In the genomic region with DNA sequence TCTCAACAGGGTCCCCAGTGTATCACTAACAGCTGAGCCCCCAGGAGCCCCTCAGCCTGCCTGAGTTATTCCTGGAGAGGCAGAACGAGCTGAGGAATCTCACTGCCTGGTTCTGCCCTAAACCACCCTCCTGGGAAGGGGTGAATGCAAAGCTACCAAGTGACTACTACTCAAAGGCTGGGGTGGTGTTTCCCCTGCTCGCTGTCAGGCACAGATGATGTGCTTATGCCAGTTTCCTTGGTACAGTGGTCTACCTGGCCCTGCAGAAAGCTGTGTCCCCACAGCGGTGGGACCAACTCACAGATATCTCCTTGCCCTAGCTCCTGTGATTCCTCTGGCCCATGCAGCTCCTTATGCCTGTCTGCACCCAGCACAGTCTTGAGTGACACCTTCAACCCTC, we compare ENCODE assay signal across 21 cellular contexts. TPM values are rescaled to one million over a fixed set of nuclear protein-coding genes. Genes with fewer than 3 reads are reported as not detected.
DNase-seq lines count a peak whose midpoint lies in the region; ATAC-seq, FAIRE-seq and TF ChIP-seq lines count a peak whose summit lies in the region.
"Had no signal": no experiment of that assay in that cellular context is flagged by ENCODE, and none has a peak within 500 bp of the region (broad histone marks: within the 10 kb centered on the region; RNA-seq: fewer than 3 reads in every experiment).

No MANE protein-coding gene starts in this region.

- POLR2A ChIA-PET in CD4-positive, alpha-beta T cell (lab: Charles Lee): no interaction called here

- H3K4me3 ChIP-seq in neuronal stem cell (ENCODE audit: low read length in 2 of 2) (no peak overlapping the region), stomach (no peak overlapping the region)
- H3K4me3 ChIP-seq: colonic mucosa, left lung, pancreas, testis had no signal

- H3K4me2 ChIP-seq in neuronal stem cell (ENCODE audit: insufficient read depth, low read length, poor library complexity, severe bottlenecking): no peak overlapping the region

- H2BK12ac ChIP-seq in neuronal stem cell (ENCODE audit: low read length): no peak overlapping the region

- no peaks in the 10 kb centered on the region for H3K27me3 ChIP-seq in CD4-positive, alpha-beta T cell (ENCODE audit: control insufficient read depth, insufficient read depth, low read length)
- no peaks in the 10 kb centered on the region for H3K27me3 ChIP-seq in neuronal stem cell (ENCODE audit: control insufficient read depth in 3 of 3, insufficient read depth in 3 of 3, low read depth in 1 of 3, low read length in 3 of 3)
- H3K27me3 ChIP-seq in stomach: peaks cover 0 to 13% (median 0%) of the 10 kb centered on the region in 3 donors
- H3K27me3 ChIP-seq: colonic mucosa, left lung, testis had no signal

- peaks cover 74% of the 10 kb centered on the region for H3K36me3 Mint-ChIP-seq in CD4-positive, alpha-beta T cell (ENCODE audit: low read depth)
- peaks cover 6% of the 10 kb centered on the region for H3K36me3 Mint-ChIP-seq in IgD-negative memory B cell
- H3K36me3 Mint-ChIP-seq in activated T-helper 17 cell treated with anti-CD3 and anti-CD28 coated beads, Interleukin-2, amount 50 U/mL, for 72 hours (ENCODE audit: low read depth): peaks cover 77% of the 10 kb centered on the region

- no peak overlapping the region for H3K27ac ChIP-seq in CD4-positive, alpha-beta T cell (ENCODE audit: low read depth, low read length)
- H3K27ac ChIP-seq in neuronal stem cell (replicated peaks; ENCODE audit: low read length): no peak overlapping the region
- H3K27ac ChIP-seq in stomach: no peak overlapping the region
- H3K27ac ChIP-seq: colonic mucosa, left lung, pancreas, testis had no signal

- H3K9me3 Mint-ChIP-seq in CD4-positive, alpha-beta T cell: peaks cover 3% of the 10 kb centered on the region
- H3K9me3 Mint-ChIP-seq in IgD-negative memory B cell: no peaks in the 10 kb centered on the region
- H3K9me3 Mint-ChIP-seq in activated T-helper 17 cell treated with anti-CD3 and anti-CD28 coated beads, Interleukin-2, amount 50 U/mL, for 72 hours: peaks cover 5% of the 10 kb centered on the region

- no peak for TF ChIP-seq CTCF in CD4-positive, alpha-beta T cell (IDR thresholded peaks at IDR 0.05)
- no peak for TF ChIP-seq CTCF in stomach (IDR thresholded peaks at IDR 0.05)

- H3K23ac ChIP-seq in neuronal stem cell (ENCODE audit: low read depth, low read length, poor library complexity): no peak overlapping the region

- H2AK5ac ChIP-seq in neuronal stem cell (ENCODE audit: low read depth, low read length): no peak overlapping the region

- no peak for FAIRE-seq in H54 (lab: Jason Lieb, UNC)
- FAIRE-seq: astrocyte, frontal cortex, pancreas had no signal

- H2BK15ac ChIP-seq in neuronal stem cell (ENCODE audit: low read length): no peak overlapping the region

- no peak overlapping the region for H2BK120ac ChIP-seq in neuronal stem cell (ENCODE audit: low read depth, low read length)

- H3K36me3 ChIP-seq in neuronal stem cell (replicated peaks in 1 of 2; ENCODE audit: control insufficient read depth in 2 of 2, insufficient read depth in 2 of 2, low read length in 2 of 2): no peaks in the 10 kb centered on the region
- H3K36me3 ChIP-seq in stomach: no peaks in the 10 kb centered on the region
- H3K36me3 ChIP-seq: colonic mucosa, left lung, pancreas had no signal

- no peak for ATAC-seq in CD4-positive, alpha-beta T cell (ENCODE audit: poor library complexity)
- no peak for ATAC-seq in activated T-helper 17 cell treated with anti-CD3 and anti-CD28 coated beads, Interleukin-2, amount 50 U/mL, for 72 hours (replicated peaks)
- no peak for ATAC-seq in HG03432 (IDR thresholded peaks at IDR 0.05; ENCODE audit: unreplicated experiment)
- ATAC-seq: HCT116, left lung, pancreas, SK-N-SH treated with all-trans-retinoic acid at 6 μM for 48 hours had no signal

- no peaks in the 10 kb centered on the region for H3K79me1 ChIP-seq in neuronal stem cell (ENCODE audit: low read depth, low read length)

- no CpG with 5 or more reads among the region's 3 CpGs for WGBS in neuronal stem cell (ENCODE audit: extremely low coverage in 2 of 2, insufficient read length in 2 of 2, insufficient replicate concordance in 1 of 2), 2 donors
- 45 to 84% (median 78%) methylated on average over 2 to 3 of the region's 3 CpGs for WGBS in stomach, 5 donors

- no peak overlapping the region for H4K91ac ChIP-seq in neuronal stem cell (ENCODE audit: low read depth, low read length, poor library complexity)

- no peak overlapping the region for H2BK5ac ChIP-seq in neuronal stem cell (ENCODE audit: low read length)

- TF ChIP-seq POLR2A in H54 (IDR thresholded peaks at IDR 0.05; ENCODE audit: low read depth, low read length) (no peak), stomach (IDR thresholded peaks at IDR 0.05) (no peak)

- peak overlapping the region; percentile 45 for H3K9ac ChIP-seq in neuronal stem cell (ENCODE audit: low read depth, low read length, poor library complexity)

- H3K4me1 Mint-ChIP-seq in CD4-positive, alpha-beta T cell (ENCODE audit: low read depth): peaks cover 23% of the 10 kb centered on the region
- H3K4me1 Mint-ChIP-seq in IgD-negative memory B cell: peaks cover 29 to 36% (median 32%) of the 10 kb centered on the region in 3 donors
- H3K4me1 Mint-ChIP-seq in activated T-helper 17 cell treated with anti-CD3 and anti-CD28 coated beads, Interleukin-2, amount 50 U/mL, for 72 hours: peaks cover 12% of the 10 kb centered on the region

- CTCF ChIA-PET in CD4-positive, alpha-beta T cell (lab: Charles Lee): no interaction called here

- H3K4ac ChIP-seq in neuronal stem cell (ENCODE audit: low read length): no peak overlapping the region

- H3K27me3 Mint-ChIP-seq in CD4-positive, alpha-beta T cell: no peaks in the 10 kb centered on the region
- H3K27me3 Mint-ChIP-seq in IgD-negative memory B cell: no peaks in the 10 kb centered on the region
- H3K27me3 Mint-ChIP-seq in activated T-helper 17 cell treated with anti-CD3 and anti-CD28 coated beads, Interleukin-2, amount 50 U/mL, for 72 hours: no peaks in the 10 kb centered on the region

- intact Hi-C loops in CD4-positive, alpha-beta T cell (cut with DNase I, micrococcal nuclease): no loop called here
- intact Hi-C loops in stomach (cut with DNase I; ENCODE audit: low total_unique reads): no loop called here

- H3K4me3 Mint-ChIP-seq in CD4-positive, alpha-beta T cell: no peak overlapping the region
- H3K4me3 Mint-ChIP-seq in IgD-negative memory B cell: peak overlapping the region in 1 of 4 donors; percentile 45
- no peak overlapping the region for H3K4me3 Mint-ChIP-seq in activated T-helper 17 cell treated with anti-CD3 and anti-CD28 coated beads, Interleukin-2, amount 50 U/mL, for 72 hours

- TF ChIP-seq EP300 in stomach (IDR thresholded peaks at IDR 0.05): no peak

- no peaks in the 10 kb centered on the region for H3K4me1 ChIP-seq in neuronal stem cell (ENCODE audit: control insufficient read depth in 2 of 2, insufficient read depth in 1 of 2, low read depth in 1 of 2, low read length in 2 of 2)
- no peaks in the 10 kb centered on the region for H3K4me1 ChIP-seq in stomach
- H3K4me1 ChIP-seq: colonic mucosa, pancreas, testis had no signal

- no peak overlapping the region for H2AFZ ChIP-seq in neuronal stem cell (ENCODE audit: low read length)

- H3K18ac ChIP-seq in neuronal stem cell (ENCODE audit: low read length): peak overlapping the region; percentile 4

- no peak overlapping the region for H4K8ac ChIP-seq in neuronal stem cell (ENCODE audit: low read depth, low read length)

- peak overlapping the region; percentile 58 for H3K27ac Mint-ChIP-seq in CD4-positive, alpha-beta T cell
- peak overlapping the region; percentile 70 to 94 (median 71) for H3K27ac Mint-ChIP-seq in IgD-negative memory B cell
- peak overlapping the region; percentile 56 for H3K27ac Mint-ChIP-seq in activated T-helper 17 cell treated with anti-CD3 and anti-CD28 coated beads, Interleukin-2, amount 50 U/mL, for 72 hours

- H3K9me3 ChIP-seq in CD4-positive, alpha-beta T cell (ENCODE audit: control insufficient read depth, low read length): no peaks in the 10 kb centered on the region
- peaks cover 2 to 3% of the 10 kb centered on the region in 2 donors for H3K9me3 ChIP-seq in neuronal stem cell (replicated peaks in 1 of 2; ENCODE audit: control insufficient read depth in 2 of 2, insufficient read depth in 1 of 2, low read depth in 1 of 2, low read length in 2 of 2)
- H3K9me3 ChIP-seq in stomach: peaks cover 0 to 10% (median 6%) of the 10 kb centered on the region in 4 donors
- H3K9me3 ChIP-seq: colonic mucosa, left lung, pancreas, testis had no signal

- H3K14ac ChIP-seq in neuronal stem cell (ENCODE audit: low read length): no peak overlapping the region

- DNase-seq in CD4-positive, alpha-beta T cell: peak in 1 of 10 experiments; percentile 21
- DNase-seq in neuronal stem cell (ENCODE audit: low spot score) (no peak), H54 (ENCODE audit: insufficient read length, low spot score) (no peak), stomach (no peak)
- DNase-seq: colonic mucosa; Kasumi-1; NCI-H1105; NCI-H2171 treated with DMSO at 0.1 percent for 48 hours; NCI-H82; pancreas; stimulated activated CD4-positive, alpha-beta T cell treated with anti-CD3 and anti-CD28 coated beads, Interleukin-4, amount 100 ng/mL, for 24 hours; testis had no signal

RNA-seq across cellular contexts. Expression of a gene that starts 35.4 kb away (rescaled TPM):
- 10 to 100 TPM; 34.6 to 39.3 TPM for total RNA-seq in CD4-positive, alpha-beta T cell
- polyA plus RNA-seq in IgD-negative memory B cell (50.1 TPM), stomach (10 to 100 TPM; 14.9 to 29.3 (median 24.4) TPM)
- total RNA-seq in activated T-helper 17 cell treated with anti-CD3 and anti-CD28 coated beads, Interleukin-2, amount 50 U/mL, for 72 hours: 10 to 100 TPM; 50.6 to 65.5 TPM
- polyA plus RNA-seq in neuronal stem cell (2013, experiment 1 of 2): 52.5 TPM
- polyA plus RNA-seq in neuronal stem cell (2013, experiment 2 of 2): 51.6 TPM
- 10 to 100 TPM in 3 of 5 donors, 1 to 10 TPM in 2; 5.8 to 45.8 (median 14.0) TPM for total RNA-seq in stomach

RNA-seq across cellular contexts. Expression of a gene that starts 48.8 kb away (rescaled TPM):
- total RNA-seq in CD4-positive, alpha-beta T cell: 100 to 1,000 TPM; 139 TPM
- polyA plus RNA-seq in IgD-negative memory B cell: 206 TPM
- 100 to 1,000 TPM in 1 of 2 donors, 10 to 100 TPM in 1; 89.0 to 105 TPM for total RNA-seq in activated T-helper 17 cell treated with anti-CD3 and anti-CD28 coated beads, Interleukin-2, amount 50 U/mL, for 72 hours
- 0.26 TPM for polyA plus RNA-seq in neuronal stem cell (2013, experiment 1 of 2)
- polyA plus RNA-seq in neuronal stem cell (2013, experiment 2 of 2): 0.29 TPM
- 1 to 10 TPM in 3 of 5 donors, not detected in 2; 1.8 to 3.3 (median 1.9) TPM for total RNA-seq in stomach
- polyA plus RNA-seq in stomach: under 1 TPM; 0.31 to 0.76 (median 0.70) TPM
- total RNA-seq: astrocyte, RPMI7951 had no signal

Comparison
In these comparisons a context has a peak if more than half of its experiments do, and no peak if none do; other contexts are left out.
1. RNA of a gene that starts 48.8 kb away (total RNA-seq): 139 TPM in CD4-positive, alpha-beta T cell and 89.0 to 105 TPM in activated T-helper 17 cell treated with anti-CD3 and anti-CD28 coated beads, Interleukin-2, amount 50 U/mL, for 72 hours; 1.8 to 3.3 TPM in stomach; every median in the first group is over 10 times any median in the second.
2. Peak in every context shown above with its lines, with median percentiles within 50 percentile points of each other: H3K27ac Mint-ChIP-seq.